In the genomic region with DNA sequence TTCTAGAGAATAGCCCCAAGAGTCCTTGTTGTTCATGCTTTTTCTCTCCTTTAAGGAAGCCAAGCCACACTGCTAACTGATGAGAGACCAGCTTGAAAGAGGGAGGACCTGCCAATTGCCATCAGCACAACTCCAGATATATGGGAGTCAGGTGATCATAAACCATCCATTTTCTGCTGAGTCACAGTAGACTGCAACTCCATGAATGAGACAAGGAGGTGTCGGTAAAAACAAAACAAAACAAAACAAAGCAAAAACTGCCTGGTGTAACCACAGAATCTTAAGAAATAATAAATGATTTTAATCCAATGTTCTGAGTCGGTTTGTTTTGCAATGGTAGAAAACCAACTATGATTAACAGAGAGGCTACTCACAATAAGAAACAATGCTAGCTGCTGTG, we compare ENCODE assay signal across 1 cellular context.
TF ChIP-seq lines count a peak whose summit lies in the region.

No MANE protein-coding gene starts in this region.

TF ChIP-seq in H1, 55 proteins besides CTCF, POLR2A, EP300 and RAD21:
- no peak for TF ChIP-seq JUND (IDR thresholded peaks at IDR 0.05; ENCODE audit: low read length)
- peak; percentile 31; the same call in 1 of the 2 replicates for TF ChIP-seq MAFK (IDR thresholded peaks at IDR 0.05; ENCODE audit: low read depth, low read length)
- TF ChIP-seq BACH1 (IDR thresholded peaks at IDR 0.05; ENCODE audit: low read length), result peak; percentile 34; the same call in 1 of the 2 replicates
- TF ChIP-seq RNF2 (IDR thresholded peaks at IDR 0.05; ENCODE audit: borderline replicate concordance, low read depth, low read length, missing control alignments, poor library complexity, severe bottlenecking), result no peak
- TF ChIP-seq, protein P1, sequence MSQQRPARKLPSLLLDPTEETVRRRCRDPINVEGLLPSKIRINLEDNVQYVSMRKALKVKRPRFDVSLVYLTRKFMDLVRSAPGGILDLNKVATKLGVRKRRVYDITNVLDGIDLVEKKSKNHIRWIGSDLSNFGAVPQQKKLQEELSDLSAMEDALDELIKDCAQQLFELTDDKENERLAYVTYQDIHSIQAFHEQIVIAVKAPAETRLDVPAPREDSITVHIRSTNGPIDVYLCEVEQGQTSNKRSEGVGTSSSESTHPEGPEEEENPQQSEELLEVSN (IDR thresholded peaks at IDR 0.05), result no peak
- TF ChIP-seq CHD2 (IDR thresholded peaks at IDR 0.05; ENCODE audit: low read length), result no peak
- TF ChIP-seq TCF12 (IDR thresholded peaks at IDR 0.05; ENCODE audit: low read depth, low read length), result no peak
- no peak for TF ChIP-seq CBX5 (IDR thresholded peaks at IDR 0.05; ENCODE audit: low read depth, low read length)
- no peak for TF ChIP-seq ASH2L (IDR thresholded peaks at IDR 0.05; ENCODE audit: low read length)
- no peak for TF ChIP-seq CHD1 (IDR thresholded peaks at IDR 0.05; ENCODE audit: low read depth, low read length)
- TF ChIP-seq SIX5 (IDR thresholded peaks at IDR 0.05; ENCODE audit: low read depth, low read length), result no peak
- no peak for TF ChIP-seq CTBP2 (IDR thresholded peaks at IDR 0.05; ENCODE audit: borderline replicate concordance, insufficient read depth, insufficient read length, low read length)
- no peak for TF ChIP-seq CREB1 (IDR thresholded peaks at IDR 0.05)
- no peak for TF ChIP-seq POLR2AphosphoS5 (IDR thresholded peaks at IDR 0.05; ENCODE audit: low read depth, low read length)
- TF ChIP-seq SIRT6 (IDR thresholded peaks at IDR 0.05; ENCODE audit: low read length), result no peak
